16 cellular contexts compared by ENCODE assay signal in the genomic region with DNA sequence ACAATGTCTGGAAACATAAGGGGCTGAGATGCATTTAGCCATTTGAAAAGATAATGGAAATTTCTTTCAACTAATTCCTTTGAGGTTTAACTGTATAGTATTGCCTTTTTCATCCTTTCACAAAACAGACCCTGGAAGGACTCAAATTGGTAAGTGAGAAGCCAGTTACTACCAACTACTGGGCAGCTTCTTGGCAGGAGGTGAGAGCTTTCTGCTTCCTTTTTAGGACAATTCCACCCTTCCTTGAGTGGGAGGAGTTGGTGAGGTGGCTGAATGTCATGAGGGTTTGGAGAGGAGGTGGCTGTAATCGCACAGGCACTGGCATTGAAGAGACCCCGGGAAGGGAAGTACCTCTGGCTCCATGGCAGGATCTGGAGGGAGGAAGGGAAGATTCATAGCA.
A peak's percentile ranks its signal among the peaks of the same experiment; 100 is the strongest.
DNase-seq lines count a peak whose midpoint lies in the region; ATAC-seq and TF ChIP-seq lines count a peak whose summit lies in the region.
"Had no signal": no experiment of that assay in that cellular context is flagged by ENCODE, and none has a peak within 500 bp of the region (broad histone marks: within the 10 kb centered on the region; RNA-seq: fewer than 3 reads in every experiment).

No MANE protein-coding gene starts in this region.

- H3K27me3 Mint-ChIP-seq in activated T-cell treated with anti-CD3 and anti-CD28 coated beads, Interleukin-2, amount 50 U/mL, for 4 hours (ENCODE audit: low read depth), result no peaks in the 10 kb centered on the region
- no peaks in the 10 kb centered on the region for H3K27me3 Mint-ChIP-seq in IgD-negative memory B cell
- H3K27me3 Mint-ChIP-seq in activated T-helper 17 cell treated with anti-CD3 and anti-CD28 coated beads, Interleukin-2, amount 50 U/mL, for 72 hours, result no peaks in the 10 kb centered on the region

- no peak overlapping the region for H3K27ac ChIP-seq in psoas muscle
- H3K27ac ChIP-seq: SK-N-MC had no signal

- intact Hi-C loops in psoas muscle (cut with DNase I), result no loop called here

- no peaks in the 10 kb centered on the region for H3K9me3 ChIP-seq in psoas muscle
- H3K9me3 ChIP-seq: Peyer's patch had no signal

- no peaks in the 10 kb centered on the region for H3K4me1 ChIP-seq in psoas muscle
- H3K4me1 ChIP-seq: Peyer's patch had no signal

- peak in 1 of 2 donors; percentile 6 for ATAC-seq in activated T-cell treated with anti-CD3 and anti-CD28 coated beads, Interleukin-2, amount 50 U/mL, for 4 hours
- ATAC-seq in activated T-helper 17 cell treated with anti-CD3 and anti-CD28 coated beads, Interleukin-2, amount 50 U/mL, for 72 hours (replicated peaks), result peak; percentile 47
- no peak for ATAC-seq in stimulated activated effector memory CD8-positive, alpha-beta T cell treated with anti-CD3 and anti-CD28 coated beads, Interleukin-12 subunit alpha, Interleukin-12 subunit beta, amount 100 ng/mL, for 72 hours
- ATAC-seq in GM18873 (IDR thresholded peaks at IDR 0.05; ENCODE audit: low FRiP score, unreplicated experiment) (no peak), HG03135 (IDR thresholded peaks at IDR 0.05; ENCODE audit: unreplicated experiment) (no peak), psoas muscle (no peak)
- ATAC-seq: HCT116, sciatic nerve had no signal

- H3K36me3 ChIP-seq in psoas muscle (ENCODE audit: insufficient read depth in 1 of 2, low read depth in 1 of 2), result no peaks in the 10 kb centered on the region
- H3K36me3 ChIP-seq: Peyer's patch had no signal

- DNase-seq in activated T-cell treated with anti-CD3 and anti-CD28 coated beads, Interleukin-2, amount 50 U/mL, for 4 hours, result no peak
- DNase-seq in activated T-cell treated with anti-CD3 and anti-CD28 coated beads for 4 hours (no peak), psoas muscle (no peak)
- no peak for DNase-seq in stimulated activated effector memory CD8-positive, alpha-beta T cell treated with anti-CD3 and anti-CD28 coated beads, Interleukin-12 subunit alpha, Interleukin-12 subunit beta, amount 100 ng/mL, for 72 hours (ENCODE audit: low spot score in 2 of 2)
- DNase-seq: activated gamma-delta T cell, Kasumi-1, NCI-H2171 treated with DMSO at 0.1 percent for 48 hours, NCI-H774 had no signal

- peaks cover 3% of the 10 kb centered on the region for H3K36me3 Mint-ChIP-seq in activated T-cell treated with anti-CD3 and anti-CD28 coated beads, Interleukin-2, amount 50 U/mL, for 4 hours (ENCODE audit: insufficient read depth)
- peaks cover 7% of the 10 kb centered on the region for H3K36me3 Mint-ChIP-seq in IgD-negative memory B cell
- H3K36me3 Mint-ChIP-seq in activated T-helper 17 cell treated with anti-CD3 and anti-CD28 coated beads, Interleukin-2, amount 50 U/mL, for 72 hours (ENCODE audit: low read depth), result no peaks in the 10 kb centered on the region
- no peaks in the 10 kb centered on the region for H3K36me3 Mint-ChIP-seq in stimulated activated effector memory CD8-positive, alpha-beta T cell treated with anti-CD3 and anti-CD28 coated beads, Interleukin-12 subunit alpha, Interleukin-12 subunit beta, amount 100 ng/mL, for 72 hours

- H3K9me3 Mint-ChIP-seq in activated T-cell treated with anti-CD3 and anti-CD28 coated beads, Interleukin-2, amount 50 U/mL, for 4 hours, result no peaks in the 10 kb centered on the region
- no peaks in the 10 kb centered on the region for H3K9me3 Mint-ChIP-seq in IgD-negative memory B cell
- peaks cover 7% of the 10 kb centered on the region for H3K9me3 Mint-ChIP-seq in activated T-helper 17 cell treated with anti-CD3 and anti-CD28 coated beads, Interleukin-2, amount 50 U/mL, for 72 hours
- H3K9me3 Mint-ChIP-seq in stimulated activated effector memory CD8-positive, alpha-beta T cell treated with anti-CD3 and anti-CD28 coated beads, Interleukin-12 subunit alpha, Interleukin-12 subunit beta, amount 100 ng/mL, for 72 hours, result no peaks in the 10 kb centered on the region

- H3K27ac Mint-ChIP-seq in IgD-negative memory B cell, result peak overlapping the region; percentile 24 to 53 (median 52)
- H3K27ac Mint-ChIP-seq in activated T-helper 17 cell treated with anti-CD3 and anti-CD28 coated beads, Interleukin-2, amount 50 U/mL, for 72 hours, result peak overlapping the region; percentile 31
- H3K27ac Mint-ChIP-seq in stimulated activated effector memory CD8-positive, alpha-beta T cell treated with anti-CD3 and anti-CD28 coated beads, Interleukin-12 subunit alpha, Interleukin-12 subunit beta, amount 100 ng/mL, for 72 hours, result peak overlapping the region; percentile 75

- peak overlapping the region; percentile 47 for H3K4me3 Mint-ChIP-seq in activated T-cell treated with anti-CD3 and anti-CD28 coated beads, Interleukin-2, amount 50 U/mL, for 4 hours
- peak overlapping the region in 3 of 4 donors; percentile 6 to 67 (median 56) for H3K4me3 Mint-ChIP-seq in IgD-negative memory B cell
- H3K4me3 Mint-ChIP-seq in activated T-helper 17 cell treated with anti-CD3 and anti-CD28 coated beads, Interleukin-2, amount 50 U/mL, for 72 hours, result peak overlapping the region; percentile 57
- H3K4me3 Mint-ChIP-seq in stimulated activated effector memory CD8-positive, alpha-beta T cell treated with anti-CD3 and anti-CD28 coated beads, Interleukin-12 subunit alpha, Interleukin-12 subunit beta, amount 100 ng/mL, for 72 hours, result no peak overlapping the region

- WGBS in psoas muscle, 3 donors, result 81 to 89% (median 88%) methylated on average over 2 of the region's 2 CpGs

- no peaks in the 10 kb centered on the region for H3K27me3 ChIP-seq in psoas muscle (ENCODE audit: insufficient read depth in 3 of 3, low read length in 2 of 3)
- H3K27me3 ChIP-seq: Peyer's patch had no signal

- H3K4me1 Mint-ChIP-seq in activated T-cell treated with anti-CD3 and anti-CD28 coated beads, Interleukin-2, amount 50 U/mL, for 4 hours (ENCODE audit: low read depth), result peaks cover 71% of the 10 kb centered on the region
- H3K4me1 Mint-ChIP-seq in IgD-negative memory B cell, result peaks cover 18 to 37% (median 30%) of the 10 kb centered on the region in 3 donors
- peaks cover 38% of the 10 kb centered on the region for H3K4me1 Mint-ChIP-seq in activated T-helper 17 cell treated with anti-CD3 and anti-CD28 coated beads, Interleukin-2, amount 50 U/mL, for 72 hours
- peaks cover 31% of the 10 kb centered on the region for H3K4me1 Mint-ChIP-seq in stimulated activated effector memory CD8-positive, alpha-beta T cell treated with anti-CD3 and anti-CD28 coated beads, Interleukin-12 subunit alpha, Interleukin-12 subunit beta, amount 100 ng/mL, for 72 hours

- no peak overlapping the region for H3K4me3 ChIP-seq in psoas muscle
- H3K4me3 ChIP-seq: Peyer's patch, SK-N-MC had no signal

- no peak for TF ChIP-seq CTCF in psoas muscle (IDR thresholded peaks at IDR 0.05)
